ENCODE assay signal across 7 cellular contexts in the genomic region with DNA sequence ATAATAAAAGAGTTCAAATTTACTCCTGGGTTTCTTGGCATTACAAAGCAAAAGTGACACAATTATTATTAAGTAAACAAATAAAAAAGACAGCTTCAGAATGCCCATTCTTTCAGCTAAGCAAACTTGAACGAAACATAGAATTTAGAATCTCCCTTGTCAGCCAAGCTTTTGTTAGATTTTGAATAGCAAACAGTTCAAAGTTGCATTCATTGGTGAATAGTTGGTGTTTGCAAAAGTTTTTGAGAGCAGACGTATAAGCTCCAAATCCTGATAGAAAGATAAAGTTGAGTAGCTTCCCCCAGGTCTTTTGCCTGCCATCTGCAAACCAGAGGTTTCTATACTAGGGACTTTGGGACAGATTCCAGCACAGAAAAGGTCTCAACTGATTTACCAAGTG.
"Had no signal": no experiment of that assay in that cellular context is flagged by ENCODE, and none has a peak within 500 bp of the region (broad histone marks: within the 10 kb centered on the region; RNA-seq: fewer than 3 reads in every experiment).

No MANE protein-coding gene starts in this region.

- H3K9me3 ChIP-seq: HAP-1 had no signal

- H2AFZ ChIP-seq: GM23248 had no signal

- H3K27ac ChIP-seq: GM23248, HL-60 had no signal

- H3K9ac ChIP-seq: GM23248 had no signal

- DNase-seq: GM23248, GOT3, H7, HFFc6 had no signal

- H3K4me3 ChIP-seq: GM23248, HAP-1, K562 had no signal

- H3K36me3 ChIP-seq: HAP-1 had no signal
